Comparison of ENCODE assay signal across 8 cellular contexts in genomic region chr1:226403522-226404034, GRCh38. TPM values are rescaled to one million over a fixed set of nuclear protein-coding genes. Genes with fewer than 3 reads are reported as not detected.
A peak's percentile ranks its signal among the peaks of the same experiment; 100 is the strongest.
DNase-seq lines count a peak whose midpoint lies in the region; ATAC-seq, FAIRE-seq and TF ChIP-seq lines count a peak whose summit lies in the region.

No MANE protein-coding gene starts in this region.

- 0% methylated on average over 2 of the region's 2 CpGs for WGBS in GM12878 (ENCODE audit: insufficient coverage, insufficient replicate concordance, low lambda C conversion rate, missing lambda C conversion rate)

- RAD21 ChIA-PET in GM12878 (lab: Charles Lee; ENCODE audit: unreplicated experiment): interaction anchor here (0.9 to 3.9 kb wide), 7 partner anchors 22 to 278 kb away, joined by 3 to 16 read pairs (median 4); partner anchors contain the start of gene LIN9

- no peak for TF ChIP-seq POLR2A in GM12878 (IDR thresholded peaks at IDR 0.05; ENCODE audit: low read depth, low read length)

- SMC1A ChIA-PET in GM12878 (lab: Charles Lee; ENCODE audit: uncharacterized antibody, unreplicated experiment): interaction anchor here (0.6 to 1.0 kb wide), 6 partner anchors 10 to 1288 kb away, joined by 3 to 4 read pairs (median 3); no protein-coding TSS in a partner anchor

- ATAC-seq in DND-41 (ENCODE audit: insufficient read depth, low read depth) (no peak), GM12878 (peak; percentile 11; the same call in 2 of the 3 replicates), GM21423 (IDR thresholded peaks at IDR 0.05; ENCODE audit: unreplicated experiment) (no peak), GM18907 (IDR thresholded peaks at IDR 0.05; ENCODE audit: unreplicated experiment) (no peak), HG03460 (IDR thresholded peaks at IDR 0.05; ENCODE audit: unreplicated experiment) (no peak)

- peaks cover 78% of the 10 kb centered on the region for H3K79me2 ChIP-seq in DND-41 (ENCODE audit: insufficient read depth, low read length)
- peaks cover 76% of the 10 kb centered on the region for H3K79me2 ChIP-seq in GM12878 (ENCODE audit: control insufficient read depth, insufficient read depth, low read length)

- no peak for TF ChIP-seq EP300 in GM12878 (IDR thresholded peaks at IDR 0.05; ENCODE audit: borderline replicate concordance in 1 of 2, control insufficient read depth in 1 of 2, low read depth in 2 of 2, low read length in 2 of 2)

- H3K9me3 Mint-ChIP-seq in mesothelial cell of epicardium: no peaks in the 10 kb centered on the region

- POLR2A ChIA-PET in GM12878 (lab: Charles Lee): interaction anchor here (0.5 kb wide), 2 partner anchors 57 to 962 kb away, joined by 4 to 7 read pairs; no protein-coding TSS in a partner anchor

- no TSS peak for BruUV-seq in GM12878 (replicated peaks; lab: Mats Ljungman, UMichigan)

- H3K9ac ChIP-seq in DND-41 (ENCODE audit: low read depth, low read length): no peak overlapping the region
- no peak overlapping the region for H3K9ac ChIP-seq in HUES6 (ENCODE audit: low read length)
- H3K9ac ChIP-seq in GM12878 (ENCODE audit: control insufficient read depth, insufficient read depth, low read length): no peak overlapping the region

- H2AFZ ChIP-seq in DND-41 (ENCODE audit: low read depth, low read length) (no peak overlapping the region), GM12878 (ENCODE audit: control insufficient read depth, low read depth, low read length) (no peak overlapping the region)

- peak; percentile 39 for TF ChIP-seq CTCF in DND-41 (IDR thresholded peaks at IDR 0.05; ENCODE audit: borderline replicate concordance, extremely low read depth, low read length, poor library complexity, severe bottlenecking)
- TF ChIP-seq CTCF in GM12878 (IDR thresholded peaks at IDR 0.05 in 2 of 3, conservative IDR thresholded peaks at IDR 0.05 in 1 of 3; ENCODE audit: control insufficient read depth in 2 of 3, extremely low read depth in 1 of 3, insufficient read depth in 1 of 3, low read depth in 3 of 3, low read length in 3 of 3): peak; percentile 18 to 49 (median 34); a peak in 4 of 6 replicates
- peak; percentile 39 for TF ChIP-seq CTCF in mesothelial cell of epicardium (IDR thresholded peaks at IDR 0.05; ENCODE audit: unreplicated experiment)

- in situ Hi-C loops in GM12878 (cut with MboI): no loop called here

- H3K36me3 ChIP-seq in DND-41 (ENCODE audit: insufficient read depth, low read length) (peaks cover 55% of the 10 kb centered on the region), HUES6 (ENCODE audit: control insufficient read depth, insufficient read depth, low read length) (peaks cover 44% of the 10 kb centered on the region), GM12878 (ENCODE audit: control insufficient read depth in 2 of 2, insufficient read depth in 2 of 2, low read length in 1 of 2) (peaks cover 15% of the 10 kb centered on the region in 2 experiments)

- H3K4me1 ChIP-seq in DND-41 (ENCODE audit: insufficient read depth, low read length) (peaks cover 36% of the 10 kb centered on the region), HUES6 (ENCODE audit: control insufficient read depth, insufficient read depth, low read length) (peaks cover 52% of the 10 kb centered on the region), GM12878 (ENCODE audit: control insufficient read depth, insufficient read depth, low read length) (peaks cover 24% of the 10 kb centered on the region)

- no peak for DNase-seq in DND-41
- no peak for DNase-seq in GM12878 (ENCODE audit: low read depth, low spot score)
- DNase-seq in mesothelial cell of epicardium (ENCODE audit: low spot score in 2 of 2, unreplicated experiment in 2 of 2): no peak
- no peak for DNase-seq in DMS79 treated with DMSO at 0.1 percent for 48 hours (lab: John Stamatoyannopoulos, UW)

- no peaks in the 10 kb centered on the region for H3K27me3 Mint-ChIP-seq in mesothelial cell of epicardium (ENCODE audit: low read depth)

- no peak overlapping the region for H3K27ac Mint-ChIP-seq in mesothelial cell of epicardium

- H3K36me3 Mint-ChIP-seq in mesothelial cell of epicardium: peaks cover 28% of the 10 kb centered on the region

- peak; percentile 41 for TF ChIP-seq RAD21 in GM12878 (IDR thresholded peaks at IDR 0.05; ENCODE audit: insufficient read depth, low read depth, low read length)

- intact Hi-C loops in GM12878 (cut with micrococcal nuclease; ENCODE audit: unreplicated experiment): loop anchor here (10.0 kb wide), 1 partner anchor 331 kb away; the partner anchor contains the start of gene ITPKB

- H4K20me1 ChIP-seq in DND-41 (ENCODE audit: insufficient read depth, low read length): peaks cover 56% of the 10 kb centered on the region
- no peaks in the 10 kb centered on the region for H4K20me1 ChIP-seq in GM12878 (ENCODE audit: control insufficient read depth, insufficient read depth)

- H3K9me3 ChIP-seq in DND-41 (ENCODE audit: insufficient read depth, low read length, severe bottlenecking) (no peaks in the 10 kb centered on the region), HUES6 (ENCODE audit: control insufficient read depth, insufficient read depth, low read depth, low read length) (no peaks in the 10 kb centered on the region), GM12878 (replicated peaks; ENCODE audit: control insufficient read depth, insufficient read depth, low read length) (no peaks in the 10 kb centered on the region)

- H3K4me3 ChIP-seq in DND-41 (ENCODE audit: low read depth in 1 of 2, low read length in 2 of 2): no peak overlapping the region
- peak overlapping the region; percentile 97 for H3K4me3 ChIP-seq in HUES6 (ENCODE audit: low read depth, low read length)
- peak overlapping the region; percentile 86 for H3K4me3 ChIP-seq in GM12878

- H3K4me1 Mint-ChIP-seq in mesothelial cell of epicardium: peaks cover 39% of the 10 kb centered on the region

- no peaks in the 10 kb centered on the region for H3K27me3 ChIP-seq in DND-41 (ENCODE audit: insufficient read depth, low read length, poor library complexity)
- no peaks in the 10 kb centered on the region for H3K27me3 ChIP-seq in HUES6 (ENCODE audit: control insufficient read depth, insufficient read depth, low read length)
- no peaks in the 10 kb centered on the region for H3K27me3 ChIP-seq in GM12878 (replicated peaks in 1 of 2; ENCODE audit: control insufficient read depth in 2 of 2, insufficient read depth in 2 of 2, low read length in 1 of 2)

- no peak overlapping the region for H3K4me3 Mint-ChIP-seq in mesothelial cell of epicardium

- 0 out of 2 replicates have a peak overlapping the region, but pooled peaks have one; percentile 96 for H3K4me2 ChIP-seq in DND-41 (ENCODE audit: insufficient read depth, low read length)
- peak overlapping the region; percentile 93 for H3K4me2 ChIP-seq in GM12878 (ENCODE audit: control insufficient read depth, insufficient read depth)

- peak; percentile 68 for FAIRE-seq in GM12878 (lab: Jason Lieb, UNC)

- H3K27ac ChIP-seq in DND-41 (ENCODE audit: low read length): no peak overlapping the region
- peak overlapping the region; percentile 53; the same call in 1 of the 2 replicates for H3K27ac ChIP-seq in HUES6 (ENCODE audit: low read depth, low read length)
- peak overlapping the region; percentile 41 for H3K27ac ChIP-seq in GM12878 (ENCODE audit: control insufficient read depth, insufficient read depth)

- CTCF ChIA-PET in GM12878 (lab: Yijun Ruan, JAX): interaction anchor here (0.6 to 1.6 kb wide), 10 partner anchors 9 to 223 kb away, joined by 3 to 6 read pairs (median 3); partner anchors contain the start of gene STUM

TF ChIP-seq in GM12878, 131 proteins besides CTCF, POLR2A, EP300 and RAD21 (continues in another document):
- peak; percentile 58; the same call in 1 of the 2 replicates for TF ChIP-seq EED (IDR thresholded peaks at IDR 0.05; ENCODE audit: low read depth)
- peak; percentile 74; the same call in 1 of the 2 replicates for TF ChIP-seq ZNF24 (IDR thresholded peaks at IDR 0.05)
- TF ChIP-seq HDAC2 (IDR thresholded peaks at IDR 0.05): no peak
- TF ChIP-seq EGR1 (IDR thresholded peaks at IDR 0.05; ENCODE audit: borderline replicate concordance in 1 of 2, low read depth in 2 of 2, low read length in 2 of 2): no peak
- no peak for TF ChIP-seq WRNIP1 (IDR thresholded peaks at IDR 0.05; ENCODE audit: borderline replicate concordance, low read depth, low read length)
- no peak for TF ChIP-seq IRF3 (IDR thresholded peaks at IDR 0.05)

RNA-seq across cellular contexts. Expression of gene PARP1, which starts 4.3 kb away (rescaled TPM):
- total RNA-seq in GM12878 (2013; cell fraction: nucleolus; rRNA removed): 112 and 136 TPM in 2 replicates
- total RNA-seq in GM12878 (2014; rRNA removed): 283 and 287 TPM in 2 replicates
- 171 and 183 TPM in 2 replicates for total RNA-seq in GM12878 (2014; rRNA removed; fragmentation: Illumina TruSeq; extraction: Trizol)
- total RNA-seq in GM12878 (2021): 268 and 270 TPM in 2 replicates
- polyA plus RNA-seq in GM12878 (2011; ENCODE audit: low read depth): 66.0 TPM
- polyA plus RNA-seq in GM12878 (2011; rRNA removed): 116 and 202 TPM in 2 replicates
- 270 and 276 TPM in 2 replicates for polyA plus RNA-seq in GM12878 (2011; cell fraction: cytosol; rRNA removed)
- 172 and 285 TPM in 2 replicates for polyA plus RNA-seq in GM12878 (2011; cell fraction: nucleus; rRNA removed)
- polyA plus RNA-seq in GM12878 (2012): 121 and 128 TPM in 2 replicates
- 253 and 260 TPM in 2 replicates for polyA plus RNA-seq in GM12878 (2014; fragmentation: Illumina TruSeq; extraction: Trizol)
- polyA plus RNA-seq in GM12878 (2014; fragmentation: Nextera tagmentation; extraction: Ambion mirVana): 100 to 1,000 TPM; 113 to 170 TPM
- 281 and 350 TPM in 2 replicates for polyA plus RNA-seq in GM12878 (2014; rRNA removed)
- polyA plus RNA-seq in GM12878 (2016; fragmentation: Nextera tagmentation; extraction: Ambion mirVana): 100 to 1,000 TPM; 271 to 274 TPM
- 185 and 231 TPM in 2 replicates for polyA minus RNA-seq in GM12878 (2011; rRNA and poly(A)+ RNA removed)
- polyA minus RNA-seq in GM12878 (2011; cell fraction: cytosol; rRNA and poly(A)+ RNA removed): 74.6 and 90.0 TPM in 2 replicates
- polyA minus RNA-seq in GM12878 (2011; cell fraction: nucleus; rRNA and poly(A)+ RNA removed): 83.4 and 139 TPM in 2 replicates
- 94.7 to 101 TPM (median 95.3 TPM) in 3 replicates for total RNA-seq in mesothelial cell of epicardium

Comparison
In these comparisons a context has a peak if more than half of its experiments do, and no peak if none do; other contexts are left out.
1. H3K4me3 ChIP-seq: peak in HUES6 (single experiment) and GM12878 (single experiment); none in DND-41 (0 of 2).
2. Peak in every context shown above with its lines, with median percentiles within 50 percentile points of each other: CTCF ChIP-seq.